Comparison of ENCODE assay signal across 9 cellular contexts in the genomic region with DNA sequence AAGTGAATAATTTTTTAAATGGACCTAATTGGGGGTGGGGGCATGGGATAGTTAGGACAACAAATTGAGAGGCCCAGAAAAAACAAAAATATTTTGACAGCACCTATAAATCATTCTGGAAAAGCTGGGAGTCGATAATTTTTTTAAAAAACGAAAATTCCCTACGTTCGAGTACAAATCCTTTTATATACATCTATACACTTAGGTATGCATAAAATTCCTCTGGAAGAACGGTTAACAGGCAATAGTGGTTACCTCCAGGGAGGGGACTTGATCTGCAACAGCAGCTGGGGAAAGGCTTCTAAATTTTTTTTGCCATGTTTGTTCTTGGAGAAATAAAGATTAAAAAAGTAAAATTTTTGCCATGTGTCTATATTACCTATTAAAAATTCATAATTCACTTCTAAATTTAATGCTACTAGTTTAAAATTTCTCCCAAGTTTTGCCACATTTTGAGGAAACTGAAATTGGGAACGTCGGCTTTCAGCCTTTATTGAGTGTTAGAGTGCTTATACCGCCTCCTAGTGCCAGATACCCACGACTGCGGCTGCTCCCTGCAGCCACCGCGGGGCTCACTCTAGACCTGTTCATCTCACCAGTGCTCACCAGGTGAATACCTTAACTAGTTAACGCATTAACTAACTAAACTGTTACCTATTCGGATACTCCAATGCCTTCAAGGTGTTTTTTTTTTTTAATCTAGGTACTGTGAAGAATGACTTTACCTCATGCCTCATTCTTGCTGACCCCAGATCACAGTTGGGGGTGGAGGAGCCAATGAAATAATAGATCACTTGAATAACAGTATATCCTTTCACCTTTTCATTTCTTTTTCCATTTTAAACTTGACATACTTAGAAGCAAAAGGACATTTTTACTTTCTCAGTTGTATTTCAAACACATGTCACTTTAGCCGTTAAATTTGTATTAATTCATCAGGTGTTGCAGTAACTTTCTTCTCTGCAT. TPM values are rescaled to one million over a fixed set of nuclear protein-coding genes. Genes with fewer than 3 reads are reported as not detected.
DNase-seq lines count a peak whose midpoint lies in the region; ATAC-seq and TF ChIP-seq lines count a peak whose summit lies in the region.
"Had no signal": no experiment of that assay in that cellular context is flagged by ENCODE, and none has a peak within 500 bp of the region (broad histone marks: within the 10 kb centered on the region; RNA-seq: fewer than 3 reads in every experiment).

No MANE protein-coding gene starts in this region.

- H3K4me3 Mint-ChIP-seq in T-cell = no peak overlapping the region

- H3K4me1 Mint-ChIP-seq in T-cell = peaks cover 0 to 3% (median 0%) of the 10 kb centered on the region in 3 donors

- TF ChIP-seq CTCF in SK-N-SH (IDR thresholded peaks at IDR 0.05) (peak; percentile 33; the same call in 1 of the 2 replicates), esophagus muscularis mucosa (IDR thresholded peaks at IDR 0.05) (peak in 2 of 3 experiments; percentile 17 to 24)

- H3K27me3 ChIP-seq in SK-N-SH (ENCODE audit: insufficient read depth) (no peaks in the 10 kb centered on the region; the same call in 1 of the 2 replicates), esophagus muscularis mucosa (peaks cover 0 to 24% (median 13%) of the 10 kb centered on the region in 4 donors)

- DNase-seq in SK-N-SH (no peak), T-cell (peak in 22 of 34 experiments; percentile 3 to 28 (median 8)), esophagus muscularis mucosa (ENCODE audit: extremely low spot score) (no peak), H4 (ENCODE audit: low spot score) (no peak), HPDE6-E6E7 (ENCODE audit: extremely low spot score) (no peak), posterior cingulate gyrus (no peak)
- DNase-seq in stimulated activated CD4-positive, alpha-beta T cell treated with anti-CD3 and anti-CD28 coated beads, TNF-alpha, amount 100 ng/mL, for 24 hours (ENCODE audit: low read depth in 3 of 3) = peak in 2 of 3 experiments; percentile 2 to 26

- H3K9ac ChIP-seq in SK-N-SH = no peak overlapping the region

- H3K27me3 Mint-ChIP-seq in T-cell = peaks cover 52 to 61% of the 10 kb centered on the region in 2 donors

- H3K4me2 ChIP-seq in SK-N-SH = no peak overlapping the region

- TF ChIP-seq RAD21 in SK-N-SH (IDR thresholded peaks at IDR 0.05; ENCODE audit: low read length) = peak; percentile 32; the same call in 1 of the 2 replicates

- H3K27ac Mint-ChIP-seq in T-cell = peak overlapping the region in 1 of 2 donors; percentile 27

- no peak for TF ChIP-seq POLR2A in esophagus muscularis mucosa (IDR thresholded peaks at IDR 0.05; ENCODE audit: low read depth)

- H3F3A ChIP-seq in SK-N-SH (replicated peaks; ENCODE audit: insufficient read depth) = no peaks in the 10 kb centered on the region

- CTCF ChIA-PET in SK-N-SH (lab: Yijun Ruan, JAX) (interaction anchor here (1.0 to 1.2 kb wide), 4 partner anchors 23 to 88 kb away, joined by 3 to 5 read pairs (median 4); no protein-coding TSS in a partner anchor), T-cell (lab: Charles Lee) (no interaction called here)

- H3K27ac ChIP-seq in SK-N-SH (ENCODE audit: low read depth in 2 of 2, low read length in 1 of 2) = no peak overlapping the region
- no peak overlapping the region for H3K27ac ChIP-seq in esophagus muscularis mucosa (replicated peaks in 1 of 4)

- H4K20me1 ChIP-seq in SK-N-SH (ENCODE audit: insufficient read depth) = no peaks in the 10 kb centered on the region

- POLR2A ChIA-PET in SK-N-SH (lab: Yijun Ruan, JAX) = no interaction called here
- POLR2A ChIA-PET in T-cell (lab: Charles Lee) = no interaction called here

- H3K9me3 ChIP-seq in SK-N-SH (no peaks in the 10 kb centered on the region), esophagus muscularis mucosa (no peaks in the 10 kb centered on the region)

- H3K36me3 Mint-ChIP-seq in T-cell = no peaks in the 10 kb centered on the region

- no peak overlapping the region; a peak in 1 of 4 replicates for H3K4me3 ChIP-seq in SK-N-SH (ENCODE audit: low read depth in 2 of 2, low read length in 1 of 2)
- H3K4me3 ChIP-seq in esophagus muscularis mucosa = no peak overlapping the region

- 76% methylated on average over 15 of the region's 15 CpGs for WGBS in SK-N-SH (ENCODE audit: low lambda C conversion rate)
- 63% methylated on average over 15 of the region's 15 CpGs for WGBS in esophagus muscularis mucosa

- no peak overlapping the region for H2AFZ ChIP-seq in SK-N-SH (ENCODE audit: low read depth)

- H3K9me2 ChIP-seq in SK-N-SH = no peaks in the 10 kb centered on the region

- H3K4me1 ChIP-seq in SK-N-SH (ENCODE audit: control insufficient read depth in 1 of 2, insufficient read depth in 2 of 2, low read depth in 1 of 2, low read length in 1 of 2) (peaks cover 0 to 14% of the 10 kb centered on the region in 2 experiments; a peak in 2 of 4 replicates), esophagus muscularis mucosa (peaks cover 0 to 29% (median 23%) of the 10 kb centered on the region in 4 donors)

- no peaks in the 10 kb centered on the region for H3K36me3 ChIP-seq in SK-N-SH (replicated peaks in 1 of 2; ENCODE audit: control insufficient read depth in 1 of 2, insufficient read depth in 2 of 2, low read length in 1 of 2)
- no peaks in the 10 kb centered on the region for H3K36me3 ChIP-seq in esophagus muscularis mucosa

- no peaks in the 10 kb centered on the region for H3K9me3 Mint-ChIP-seq in T-cell

- no peaks in the 10 kb centered on the region for H3K79me2 ChIP-seq in SK-N-SH (ENCODE audit: insufficient read depth)

- TF ChIP-seq EP300 in SK-N-SH (IDR thresholded peaks at IDR 0.05; ENCODE audit: borderline replicate concordance in 1 of 2, low read depth in 1 of 2, low read length in 1 of 2) (no peak), esophagus muscularis mucosa (IDR thresholded peaks at IDR 0.05) (no peak)

- intact Hi-C loops in esophagus muscularis mucosa (cut with DNase I) (no loop called here), posterior cingulate gyrus (cut with DNase I) (no loop called here)

- ATAC-seq in SK-N-SH treated with all-trans-retinoic acid at 6 μM for 48 hours = no peak
- ATAC-seq in T-cell (replicated peaks in 1 of 4) = peak in 3 of 4 experiments; percentile 49 to 62 (median 54)

TF ChIP-seq in SK-N-SH, 30 proteins besides CTCF, POLR2A, EP300 and RAD21 (continues in another document):
- no peak for TF ChIP-seq SMC3 (IDR thresholded peaks at IDR 0.05; ENCODE audit: low read depth, low read length)
- no peak for TF ChIP-seq FOXJ3 (CRISPR knock-in tag; IDR thresholded peaks at IDR 0.05)
- TF ChIP-seq ZBTB33 (IDR thresholded peaks at IDR 0.05; ENCODE audit: borderline replicate concordance, low read depth) = no peak

TF ChIP-seq in SK-N-SH treated with all-trans-retinoic acid at 6 μM for 48 hours, 23 proteins besides CTCF, POLR2A, EP300 and RAD21 (continues in another document):
- TF ChIP-seq, protein P1, sequence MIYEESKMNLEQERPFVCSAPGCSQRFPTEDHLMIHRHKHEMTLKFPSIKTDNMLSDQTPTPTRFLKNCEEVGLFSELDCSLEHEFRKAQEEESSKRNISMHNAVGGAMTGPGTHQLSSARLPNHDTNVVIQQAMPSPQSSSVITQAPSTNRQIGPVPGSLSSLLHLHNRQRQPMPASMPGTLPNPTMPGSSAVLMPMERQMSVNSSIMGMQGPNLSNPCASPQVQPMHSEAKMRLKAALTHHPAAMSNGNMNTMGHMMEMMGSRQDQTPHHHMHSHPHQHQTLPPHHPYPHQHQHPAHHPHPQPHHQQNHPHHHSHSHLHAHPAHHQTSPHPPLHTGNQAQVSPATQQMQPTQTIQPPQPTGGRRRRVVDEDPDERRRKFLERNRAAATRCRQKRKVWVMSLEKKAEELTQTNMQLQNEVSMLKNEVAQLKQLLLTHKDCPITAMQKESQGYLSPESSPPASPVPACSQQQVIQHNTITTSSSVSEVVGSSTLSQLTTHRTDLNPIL (CRISPR knock-in tag; IDR thresholded peaks at IDR 0.05; ENCODE audit: low read depth) = no peak
- TF ChIP-seq ZFP30 (CRISPR knock-in tag; IDR thresholded peaks at IDR 0.05) (no peak), GLIS3 (CRISPR knock-in tag; IDR thresholded peaks at IDR 0.05) (no peak), SNAI2 (CRISPR knock-in tag; IDR thresholded peaks at IDR 0.05) (no peak), ZNF8 (CRISPR knock-in tag; IDR thresholded peaks at IDR 0.05) (no peak)

RNA-seq across cellular contexts. Expression of gene BHMT, which starts 1.8 kb away (rescaled TPM):
- polyA plus RNA-seq in SK-N-SH (2012; rRNA removed) = not detected in 2 replicates
- not detected in 2 replicates for polyA plus RNA-seq in SK-N-SH (2012; cell fraction: cytosol; rRNA removed)
- not detected in 2 replicates for polyA plus RNA-seq in SK-N-SH (2012; cell fraction: nucleus; rRNA removed)
- 1 to 10 TPM in 1 of 5 donors, under 1 TPM in 2, not detected in 2; 0.38 to 1.6 (median 0.76) TPM for total RNA-seq in T-cell
- total RNA-seq in esophagus muscularis mucosa = 1 to 10 TPM in 3 of 4 donors, under 1 TPM in 1; 0.83 to 4.8 (median 3.9) TPM
- not detected in 2 replicates for total RNA-seq in H4 (2014; rRNA removed; shearing (Covaris generic))
- total RNA-seq: T-helper 1 cell treated with Interleukin-12 subunit alpha and Interleukin-12 subunit beta and Interleukin-4 antibody, amounts not matched to agents 30 ng/mL and 1 ng/mL, for 36 hours had no signal

RNA-seq across cellular contexts. Expression of gene BHMT2, which starts 40.2 kb away (rescaled TPM):
- polyA plus RNA-seq in SK-N-SH (2012; rRNA removed) = not detected in 2 replicates
- not detected in 2 replicates for polyA plus RNA-seq in SK-N-SH (2012; cell fraction: cytosol; rRNA removed)
- polyA plus RNA-seq in SK-N-SH (2012; cell fraction: nucleus; rRNA removed) = not detected in 2 replicates
- total RNA-seq in T-cell (under 1 TPM in 2 of 5 donors, not detected in 3; 0.19 to 0.38 TPM), esophagus muscularis mucosa (100 to 1,000 TPM in 1 of 4 donors, 10 to 100 TPM in 3; 44.2 to 105 (median 64.1) TPM)
- not detected in 2 replicates for total RNA-seq in H4 (2014; rRNA removed; shearing (Covaris generic))
- total RNA-seq: T-helper 1 cell treated with Interleukin-12 subunit alpha and Interleukin-12 subunit beta and Interleukin-4 antibody, amounts not matched to agents 30 ng/mL and 1 ng/mL, for 36 hours had no signal

RNA-seq across cellular contexts. Expression of gene DMGDH, which starts 40.3 kb away (rescaled TPM):
- polyA plus RNA-seq in SK-N-SH (2012; rRNA removed) = 0.56 and 0.70 TPM in 2 replicates
- 0.28 and 0.41 TPM in 2 replicates for polyA plus RNA-seq in SK-N-SH (2012; cell fraction: cytosol; rRNA removed)
- 0.79 and 1.5 TPM in 2 replicates for polyA plus RNA-seq in SK-N-SH (2012; cell fraction: nucleus; rRNA removed)
- total RNA-seq in T-cell = 1 to 10 TPM in 2 of 5 donors, under 1 TPM in 3; 0.43 to 2.7 (median 0.70) TPM
- total RNA-seq in esophagus muscularis mucosa = 1 to 10 TPM; 3.3 to 7.4 (median 4.6) TPM
- 0.37 TPM in 1 of 2 replicates, not detected in the other for total RNA-seq in H4 (2014; rRNA removed; shearing (Covaris generic))

Comparison
In these comparisons a context has a peak if more than half of its experiments do, and no peak if none do; other contexts are left out.
1. DNase-seq: peak in T-cell (22 of 34) and stimulated activated CD4-positive, alpha-beta T cell treated with anti-CD3 and anti-CD28 coated beads, TNF-alpha, amount 100 ng/mL, for 24 hours (2 of 3); none in SK-N-SH (single experiment), esophagus muscularis mucosa (single experiment), H4 (single experiment), HPDE6-E6E7 (single experiment) and posterior cingulate gyrus (0 of 10).
2. RNA of gene BHMT2, which starts 40.2 kb away (total RNA-seq): 44.2 to 105 TPM in esophagus muscularis mucosa; 0.19 to 0.38 TPM in T-cell and not detected in H4; every median in the first group is over 10 times any median in the second.